ENCODE assay signal across 18 cellular contexts in the genomic region with DNA sequence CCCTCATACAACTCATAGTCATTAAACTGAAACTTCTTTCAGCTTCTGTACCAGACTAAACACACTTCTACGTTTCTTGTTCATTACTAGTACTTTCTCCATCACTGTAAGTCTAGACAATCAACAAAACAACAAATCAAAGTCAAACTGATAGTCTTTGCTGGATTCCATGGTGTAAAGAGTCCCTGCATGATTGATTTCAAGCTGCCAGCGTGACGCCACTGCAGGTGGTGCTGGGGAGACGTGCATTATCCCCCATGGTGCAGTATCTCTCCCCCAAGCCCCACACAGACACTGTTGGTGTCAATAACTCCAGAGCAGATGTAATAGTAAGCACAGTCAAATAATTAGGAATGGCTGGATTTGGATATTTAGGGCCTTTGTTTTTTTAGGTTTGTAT.
"Had no signal": no experiment of that assay in that cellular context is flagged by ENCODE, and none has a peak within 500 bp of the region (broad histone marks: within the 10 kb centered on the region; RNA-seq: fewer than 3 reads in every experiment).

No MANE protein-coding gene starts in this region.

- H3K9me3 ChIP-seq: heart left ventricle, pancreas, suprapubic skin, thyroid gland had no signal

- H3K36me3 ChIP-seq: pancreas, thyroid gland had no signal

- DNase-seq: effector CD8-positive, alpha-beta T cell; hippocampal formation; left colon; left ventricle myocardium superior; mesenchymal stem cell; midbrain; occipital lobe; pancreas; right cardiac atrium; stimulated activated CD4-positive, alpha-beta T cell treated with anti-CD3 and anti-CD28 coated beads, Interleukin-2, amount 100 ng/mL, for 48 hours; stimulated activated naive CD4-positive, alpha-beta T cell treated with Interleukin-2 at 50 U/mL for 16 hours; thyroid gland had no signal

- H3K4me3 ChIP-seq: heart left ventricle, lung, pancreas, smooth muscle cell, suprapubic skin, thyroid gland had no signal

- H3K27me3 ChIP-seq: pancreas, suprapubic skin, thyroid gland had no signal

- H3K27ac ChIP-seq: heart left ventricle, pancreas, suprapubic skin, thyroid gland had no signal

- H3K4me1 ChIP-seq: pancreas had no signal

- ATAC-seq: esophagus mucosa; heart left ventricle; left colon; left ventricle myocardium superior; natural killer cell treated with Interleukin-12 subunit alpha and Interleukin-12 subunit beta and Interleukin-15 and Interleukin-18, amount 100 ng/mL, for 72 hours; pancreas; right cardiac atrium had no signal
